8 cellular contexts compared by ENCODE assay signal in the genomic region with DNA sequence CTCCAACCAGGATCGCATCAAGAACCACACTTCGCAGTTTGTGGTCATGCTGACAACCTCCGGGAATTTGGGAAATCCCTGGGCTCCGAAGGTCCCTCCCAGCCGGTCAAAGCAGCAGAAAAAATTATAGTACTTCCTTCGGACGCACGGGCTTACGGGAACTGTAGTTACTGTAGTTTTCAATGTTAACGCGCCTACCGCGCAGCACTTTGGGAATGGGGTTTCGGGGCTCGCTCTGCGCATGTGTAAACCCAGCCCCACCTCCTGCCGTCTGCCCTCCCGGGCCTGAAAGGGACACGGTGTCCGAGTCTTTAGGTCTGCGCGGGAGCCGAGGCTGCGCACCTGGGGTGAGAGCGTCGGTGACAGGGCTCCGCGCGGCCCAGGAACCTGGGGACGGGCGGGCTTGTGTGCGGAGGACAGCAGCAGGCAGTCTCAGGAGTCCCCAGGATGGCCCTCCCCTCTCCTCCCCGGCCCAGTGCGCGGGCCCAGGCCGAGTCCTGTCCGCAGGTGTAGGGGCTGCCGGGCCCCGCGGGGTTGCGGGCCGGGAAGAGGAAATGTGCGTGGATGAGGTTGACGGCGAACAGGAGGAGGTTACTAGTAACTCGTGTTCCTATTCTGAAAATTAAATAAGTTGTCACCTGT. TPM values are rescaled to one million over a fixed set of nuclear protein-coding genes. Genes with fewer than 3 reads are reported as not detected.
DNase-seq lines count a peak whose midpoint lies in the region; ATAC-seq and TF ChIP-seq lines count a peak whose summit lies in the region.
"Not testable (repeated sequence)": the region's sequence is repeated elsewhere in the genome, so short reads cannot be mapped to it uniquely, and the experiment has no call there.

Gene ZNF658 (plus strand): TSS at position 236 of the 642 bp plus-strand sequence. CDS start 2,837 bp downstream, outside the sequence.

- H3K4me2 ChIP-seq in IMR-90 (ENCODE audit: low read depth, low read length) = peak within 1 kb of the TSS; percentile 79

- not testable (repeated sequence) for H3K9me3 Mint-ChIP-seq in stimulated activated naive CD8-positive, alpha-beta T cell treated with anti-CD3 and anti-CD28 coated beads, Interleukin-15, amount 100 ng/mL, for 72 hours

- not testable (repeated sequence) for TF ChIP-seq POLR2A in IMR-90 (IDR thresholded peaks at IDR 0.05; ENCODE audit: low read depth, low read length)

- H2AFZ ChIP-seq in IMR-90 (replicated peaks; ENCODE audit: low read length, poor library complexity) = not testable (repeated sequence)

- not testable (repeated sequence) for H2AK9ac ChIP-seq in IMR-90 (replicated peaks; ENCODE audit: low read depth, low read length, poor library complexity)

- H3K18ac ChIP-seq in IMR-90 (ENCODE audit: low read depth, low read length) = not testable (repeated sequence)

- H3K4me1 Mint-ChIP-seq in stimulated activated naive CD8-positive, alpha-beta T cell treated with anti-CD3 and anti-CD28 coated beads, Interleukin-15, amount 100 ng/mL, for 72 hours = not testable (repeated sequence)

- not testable (repeated sequence) for TF ChIP-seq RAD21 in IMR-90 (IDR thresholded peaks at IDR 0.05; ENCODE audit: low read length)

- peak within 1 kb of the TSS; percentile 95 to 96 for H3K4me3 Mint-ChIP-seq in stimulated activated naive CD8-positive, alpha-beta T cell treated with anti-CD3 and anti-CD28 coated beads, Interleukin-15, amount 100 ng/mL, for 72 hours

- H3K9ac ChIP-seq in IMR-90 (ENCODE audit: low read depth, low read length) = peak within 1 kb of the TSS; percentile 66

- H3K23ac ChIP-seq in IMR-90 (ENCODE audit: low read depth, low read length) = not testable (repeated sequence)

- not testable (repeated sequence) for H3K4ac ChIP-seq in IMR-90 (ENCODE audit: low read depth, low read length)

- POLR2A ChIA-PET in IMR-90 (lab: Charles Lee; ENCODE audit: unreplicated experiment) = not testable (repeated sequence)

- dilution Hi-C loops in IMR-90 (cut with HindIII; ENCODE audit: low sequenced_read_pairs, unreplicated experiment) = not testable (repeated sequence)

- CTCF ChIA-PET in IMR-90 (lab: Yijun Ruan, JAX) = not testable (repeated sequence)

- H3K79me1 ChIP-seq in IMR-90 (ENCODE audit: low read depth in 1 of 2, low read length in 2 of 2) = not testable (repeated sequence)

- H3K36me3 ChIP-seq in HAP-1 (replicated peaks); IMR-90 (ENCODE audit: control insufficient read depth, insufficient read depth, low read length): not testable (repeated sequence)

- not testable (repeated sequence) for H3K9me1 ChIP-seq in IMR-90 (ENCODE audit: insufficient read depth, low read length)

- peak; percentile 37 for DNase-seq in GM04503 (ENCODE audit: low read depth)
- DNase-seq in HAP-1 (ENCODE audit: low spot score in 2 of 2) = peak; percentile 77 to 85
- DNase-seq in IMR-90 = peak; percentile 88
- peak; percentile 33 for DNase-seq in activated CD4-positive, alpha-beta T cell treated with anti-CD3 and anti-CD28 coated beads, Interleukin-2, amount 50 U/mL, for 1 hour
- DNase-seq in central memory CD4-positive, alpha-beta T cell = peak; percentile 53
- peak; percentile 95 for DNase-seq in posterior vena cava (ENCODE audit: low spot score)
- peak; percentile 42 to 72 for DNase-seq in stimulated activated naive CD8-positive, alpha-beta T cell treated with anti-CD3 and anti-CD28 coated beads, Interleukin-15, amount 100 ng/mL, for 72 hours

- TF ChIP-seq CTCF in IMR-90 (conservative IDR thresholded peaks at IDR 0.05; ENCODE audit: low read depth, low read length) = not testable (repeated sequence)

- not testable (repeated sequence) for H3K9me3 ChIP-seq in HAP-1; IMR-90 (ENCODE audit: control insufficient read depth, insufficient read depth, low read length)

- H3K4me3 ChIP-seq in HAP-1 (peak within 1 kb of the TSS; percentile 34), IMR-90 (ENCODE audit: insufficient read depth, low read depth, low read length) (peak within 1 kb of the TSS; percentile 50), iPS-11a (ENCODE audit: low read depth, low read length) (peak within 1 kb of the TSS; percentile 39)

- peak; percentile 99 for ATAC-seq in IMR-90 (ENCODE audit: low read depth)
- peak; percentile 91 for ATAC-seq in stimulated activated naive CD8-positive, alpha-beta T cell treated with anti-CD3 and anti-CD28 coated beads, Interleukin-15, amount 100 ng/mL, for 72 hours

- not testable (repeated sequence) for H2BK20ac ChIP-seq in IMR-90 (ENCODE audit: low read depth, low read length)

- no CpG with 5 or more reads among the region's 46 CpGs for WGBS in IMR-90 (ENCODE audit: extremely low coverage in 2 of 2, insufficient read length in 1 of 2), 2 experiments

- H3K14ac ChIP-seq in IMR-90 (replicated peaks; ENCODE audit: low read depth, low read length) = not testable (repeated sequence)

- in situ Hi-C loops in HAP-1 (cut with MboI; ENCODE audit: low sequenced_read_pairs); IMR-90 (cut with MboI; ENCODE audit: low sequenced_read_pairs): not testable (repeated sequence)

- not testable (repeated sequence) for BruUV-seq in IMR-90 (replicated peaks; lab: Mats Ljungman, UMichigan)

- H4K5ac ChIP-seq in IMR-90 (ENCODE audit: low read depth, low read length) = not testable (repeated sequence)

- H3K27ac Mint-ChIP-seq in stimulated activated naive CD8-positive, alpha-beta T cell treated with anti-CD3 and anti-CD28 coated beads, Interleukin-15, amount 100 ng/mL, for 72 hours = peak within 1 kb of the TSS; percentile 85 to 95

- H4K20me1 ChIP-seq in IMR-90 (ENCODE audit: insufficient read depth, low read length) = not testable (repeated sequence)

- H4K8ac ChIP-seq in IMR-90 (ENCODE audit: low read depth in 2 of 2, low read length in 2 of 2) = not testable (repeated sequence)

- intact Hi-C loops in IMR-90 (cut with micrococcal nuclease); posterior vena cava (cut with DNase I): not testable (repeated sequence)

- H3K27ac ChIP-seq in IMR-90 (ENCODE audit: insufficient read depth, low read length) = not testable (repeated sequence)

- not testable (repeated sequence) for H2BK120ac ChIP-seq in IMR-90 (ENCODE audit: low read depth, low read length)

- H3K27me3 Mint-ChIP-seq in stimulated activated naive CD8-positive, alpha-beta T cell treated with anti-CD3 and anti-CD28 coated beads, Interleukin-15, amount 100 ng/mL, for 72 hours = not testable (repeated sequence)

- H3K27me3 ChIP-seq in HAP-1 (ENCODE audit: low read depth); IMR-90 (ENCODE audit: control insufficient read depth, insufficient read depth, low read length): not testable (repeated sequence)

- H2AK5ac ChIP-seq in IMR-90 (ENCODE audit: low read depth, low read length) = not testable (repeated sequence)

- H2BK5ac ChIP-seq in IMR-90 (ENCODE audit: low read depth, low read length, poor library complexity, severe bottlenecking) = not testable (repeated sequence)

- not testable (repeated sequence) for H4K91ac ChIP-seq in IMR-90 (ENCODE audit: insufficient read depth, low read depth, low read length)

- not testable (repeated sequence) for H3K56ac ChIP-seq in IMR-90 (ENCODE audit: extremely low read depth, insufficient read depth, low read length)

- not testable (repeated sequence) for H3K4me1 ChIP-seq in HAP-1; IMR-90 (ENCODE audit: control insufficient read depth, insufficient read depth, low read length)

- H2BK15ac ChIP-seq in IMR-90 (ENCODE audit: low read depth, low read length) = not testable (repeated sequence)

RNA-seq across cellular contexts. Expression of gene ZNF658, which starts in this region (rescaled TPM):
- total RNA-seq in IMR-90 (2012; rRNA removed) (5.8 and 6.3 TPM in 2 replicates), posterior vena cava (1 to 10 TPM; 4.3 to 5.0 TPM)
- polyA plus RNA-seq in IMR-90 (2012; rRNA removed) = 1.0 and 1.1 TPM in 2 replicates
- polyA plus RNA-seq in IMR-90 (2012; cell fraction: cytosol; rRNA removed) = 0.17 and 0.24 TPM in 2 replicates
- 0.33 and 1.8 TPM in 2 replicates for polyA plus RNA-seq in IMR-90 (2012; cell fraction: nucleus; rRNA removed; ENCODE audit: low replicate concordance)

Comparison
In these comparisons a context has a peak if more than half of its experiments do, and no peak if none do; other contexts are left out.
1. DNase-seq: peak in every context shown above with its lines; median percentile 95 in posterior vena cava; 88 in IMR-90; 81 in HAP-1; 57 in stimulated activated naive CD8-positive, alpha-beta T cell treated with anti-CD3 and anti-CD28 coated beads, Interleukin-15, amount 100 ng/mL, for 72 hours; 53 in central memory CD4-positive, alpha-beta T cell; 37 in GM04503; 33 in activated CD4-positive, alpha-beta T cell treated with anti-CD3 and anti-CD28 coated beads, Interleukin-2, amount 50 U/mL, for 1 hour.